In genomic region chr11:130272336-130272735, GRCh38 we compare ENCODE assay signal across 22 cellular contexts.
"Had no signal": no experiment of that assay in that cellular context is flagged by ENCODE, and none has a peak within 500 bp of the region (broad histone marks: within the 10 kb centered on the region; RNA-seq: fewer than 3 reads in every experiment).

No MANE protein-coding gene starts in this region.

- H3K4me2 ChIP-seq: neural progenitor cell had no signal

- H2AFZ ChIP-seq: neural progenitor cell, parathyroid adenoma had no signal

- H3K79me2 ChIP-seq: parathyroid adenoma had no signal

- H3K9ac ChIP-seq: neural progenitor cell, parathyroid adenoma had no signal

- H3K27ac ChIP-seq: colonic mucosa, esophagus squamous epithelium, neural progenitor cell, parathyroid adenoma, right lobe of liver, thoracic aorta, tibial nerve, upper lobe of left lung had no signal

- H3K36me3 ChIP-seq: colonic mucosa, neural progenitor cell, right lobe of liver had no signal

- ATAC-seq: left lobe of liver; naive thymus-derived CD4-positive, alpha-beta T cell; right lobe of liver; stimulated activated naive B cell treated with anti-CD40 and anti-IgM and Interleukin-4, amounts not matched to agents 10 μg/mL and 1 μg/mL and 100 μg/mL, for 72 hours had no signal

- H3K9me3 ChIP-seq: colonic mucosa, esophagus squamous epithelium, right lobe of liver, upper lobe of left lung had no signal

- H3K27me3 ChIP-seq: colonic mucosa, esophagus squamous epithelium, neural progenitor cell, right lobe of liver, tibial nerve, upper lobe of left lung had no signal

- DNase-seq: colonic mucosa; effector CD8-positive, alpha-beta T cell; endodermal cell; esophagus squamous epithelium; head of caudate nucleus; mesenchymal stem cell; naive thymus-derived CD4-positive, alpha-beta T cell; right lobe of liver; small intestine; stimulated activated CD4-positive, alpha-beta T cell treated with anti-CD3 and anti-CD28 coated beads, Interleukin-15, amount 100 ng/mL, for 24 hours; stimulated activated CD4-positive, alpha-beta T cell treated with anti-CD3 and anti-CD28 coated beads, Interleukin-2, amount 100 ng/mL, for 48 hours; stimulated activated naive B cell treated with anti-CD40 and anti-IgM and Interleukin-4, amounts not matched to agents 10 μg/mL and 1 μg/mL and 100 μg/mL, for 72 hours; upper lobe of left lung had no signal

- FAIRE-seq: endothelial cell of umbilical vein, frontal cortex, keratinocyte, small intestine, urothelium cell line had no signal

- H3K4me3 ChIP-seq: colonic mucosa, esophagus squamous epithelium, neural progenitor cell, right lobe of liver, thoracic aorta, tibial nerve, upper lobe of left lung had no signal

- H3K4me1 ChIP-seq: colonic mucosa, esophagus squamous epithelium, neural progenitor cell, parathyroid adenoma, right lobe of liver had no signal
